ENCODE assay signal across 8 cellular contexts in genomic region chr20:63102720-63103375, GRCh38.
DNase-seq lines count a peak whose midpoint lies in the region; ATAC-seq and TF ChIP-seq lines count a peak whose summit lies in the region.

No MANE protein-coding gene starts in this region.

- H3K9me3 ChIP-seq in HUES64 (ENCODE audit: insufficient read depth, low read depth, low read length), result no peaks in the 10 kb centered on the region

- H3K27ac ChIP-seq in HUES64 (ENCODE audit: low read depth, low read length), result no peak overlapping the region

- CTCF ChIA-PET in BJ (lab: Yijun Ruan, JAX), result interaction anchor here (1.0 to 1.4 kb wide), 2 partner anchors 12 to 14 kb away, joined by 3 to 5 read pairs; no protein-coding TSS in a partner anchor

- H3K9ac ChIP-seq in HUES64 (ENCODE audit: low read depth, low read length), result no peak overlapping the region

- POLR2A ChIA-PET in BJ (lab: Charles Lee), result no interaction called here

- no peaks in the 10 kb centered on the region for H3K27me3 ChIP-seq in BJ (ENCODE audit: control insufficient read depth, insufficient read depth, low read length)
- H3K27me3 ChIP-seq in HUES64 (ENCODE audit: insufficient read depth, low read length), result peaks cover 55% of the 10 kb centered on the region

- H3K36me3 ChIP-seq in BJ (ENCODE audit: control insufficient read depth, insufficient read depth, low read length), result no peaks in the 10 kb centered on the region
- no peaks in the 10 kb centered on the region for H3K36me3 ChIP-seq in HUES64 (ENCODE audit: insufficient read depth, low read length)

- peak; percentile 25 for ATAC-seq in omental fat pad (ENCODE audit: low FRiP score)

- H3K4me3 ChIP-seq in BJ (ENCODE audit: low read depth, low read length), result peak overlapping the region; percentile 57
- peak overlapping the region; percentile 41 for H3K4me3 ChIP-seq in HUES64 (ENCODE audit: low read length)
- peak overlapping the region; percentile 37 for H3K4me3 ChIP-seq in fibroblast of the aortic adventitia (ENCODE audit: low read depth, low read length)

- TF ChIP-seq CTCF in BJ (IDR thresholded peaks at IDR 0.05; ENCODE audit: insufficient read depth, low read depth, low read length) (no peak), fibroblast of the aortic adventitia (IDR thresholded peaks at IDR 0.05; ENCODE audit: insufficient read depth, low read length) (no peak), omental fat pad (IDR thresholded peaks at IDR 0.05) (no peak)

- 5% methylated on average over 56 of the region's 56 CpGs for WGBS in HUES64

- DNase-seq in BJ (ENCODE audit: low read depth) (no peak), fibroblast of the aortic adventitia (ENCODE audit: low read depth) (peak; percentile 27), omental fat pad (ENCODE audit: low spot score) (no peak), superior temporal gyrus (ENCODE audit: extremely low spot score) (peak; percentile 33), midbrain (lab: John Stamatoyannopoulos, UW) (no peak), T1000 (lab: John Stamatoyannopoulos, UW) (no peak)
- DNase-seq in activated CD8-positive, alpha-beta memory T cell treated with anti-CD3 and anti-CD28 coated beads, Interleukin-2, amount 50 U/mL, for 4 hours, result peak; percentile 72

- H3K4me1 ChIP-seq in HUES64 (ENCODE audit: insufficient read depth, low read length), result 0 out of 2 replicates have a peak, but pooled peaks cover 6% of the 10 kb centered on the region

Comparison
In these comparisons a context has a peak if more than half of its experiments do, and no peak if none do; other contexts are left out.
1. DNase-seq: peak in activated CD8-positive, alpha-beta memory T cell treated with anti-CD3 and anti-CD28 coated beads, Interleukin-2, amount 50 U/mL, for 4 hours (single experiment), fibroblast of the aortic adventitia (single experiment) and superior temporal gyrus (single experiment); none in BJ (single experiment), omental fat pad (single experiment), midbrain (single experiment) and T1000 (single experiment).
2. Peak in every context shown above with its lines, with median percentiles within 50 percentile points of each other: H3K4me3 ChIP-seq.